ENCODE assay signal across 26 cellular contexts in the genomic region with DNA sequence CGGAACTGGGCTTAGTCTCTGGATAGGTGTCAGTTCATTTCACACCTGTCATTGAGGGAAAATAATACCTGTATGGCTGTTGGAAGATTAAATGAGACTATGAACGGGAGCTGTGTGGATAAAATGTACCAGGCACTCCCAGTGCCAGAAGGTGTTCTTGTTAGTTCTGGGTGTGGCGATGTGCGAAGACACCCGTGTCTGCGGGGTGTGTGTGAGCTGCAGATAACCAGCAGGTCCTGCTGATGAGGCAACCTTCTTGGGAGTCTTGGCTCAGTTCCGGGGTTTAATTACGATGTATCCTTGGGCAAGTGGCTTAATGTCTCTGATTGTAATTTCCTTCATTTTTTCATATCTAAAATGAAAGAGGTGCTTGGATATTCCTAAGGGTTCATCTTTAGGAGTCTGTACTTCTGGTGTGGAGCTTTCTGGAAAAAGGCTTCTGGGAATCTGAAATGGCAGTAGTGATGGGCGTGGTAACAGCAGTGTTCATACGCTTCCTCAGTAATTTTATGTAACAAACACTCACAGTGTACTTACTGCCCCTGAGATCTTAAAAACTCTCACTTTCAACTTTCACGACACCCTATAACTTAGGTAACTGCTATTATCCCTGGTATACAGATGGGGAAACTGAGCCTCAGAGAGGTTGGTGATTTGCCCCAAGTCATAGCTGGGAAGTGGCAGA. TPM values are rescaled to one million over a fixed set of nuclear protein-coding genes. Genes with fewer than 3 reads are reported as not detected.
DNase-seq lines count a peak whose midpoint lies in the region; ATAC-seq, FAIRE-seq and TF ChIP-seq lines count a peak whose summit lies in the region.
"Had no signal": no experiment of that assay in that cellular context is flagged by ENCODE, and none has a peak within 500 bp of the region (broad histone marks: within the 10 kb centered on the region; RNA-seq: fewer than 3 reads in every experiment).

No MANE protein-coding gene starts in this region.

- peak; percentile 14 for TF ChIP-seq EP300 in transverse colon (IDR thresholded peaks at IDR 0.05; ENCODE audit: low read depth)

- peak in 2 of 3 donors; percentile 79 to 88 for DNase-seq in Peyer's patch
- DNase-seq in breast epithelium (ENCODE audit: low spot score in 2 of 2), result peak in 1 of 2 donors; percentile 47
- no peak for DNase-seq in left lung
- peak; percentile 78 for DNase-seq in transverse colon
- no peak for DNase-seq in GM12892 (ENCODE audit: insufficient read length)
- DNase-seq in KBM-7, result no peak
- DNase-seq in NCI-H1436 treated with DMSO at 0.1 percent for 48 hours (lab: John Stamatoyannopoulos, UW), result no peak
- DNase-seq: activated CD4-positive, alpha-beta T cell treated with anti-CD3 and anti-CD28 coated beads for 36 hours; activated CD8-positive, alpha-beta memory T cell treated with anti-CD3 and anti-CD28 coated beads, Interleukin-2, amount 50 U/mL, for 48 hours; activated CD8-positive, alpha-beta T cell treated with anti-CD3 and anti-CD28 coated beads for 36 hours; activated naive CD4-positive, alpha-beta T cell treated with anti-CD3 and anti-CD28 coated beads, Interleukin-2, amount 10 ng/mL, durations not matched to agents 7 days and 5 days; amniotic stem cell; effector memory CD4-positive, alpha-beta T cell; foreskin melanocyte; IMR-90; lower lobe of right lung; NCI-H1694; NCI-H524; nephron progenitor cell; NK-92 treated with Interleukin-12 subunit alpha and Interleukin-12 subunit beta, amount 100 ng/mL, for 24 hours; PC-3 had no signal

- peaks cover 0 to 10% (median 0%) of the 10 kb centered on the region in 4 donors for H3K4me1 ChIP-seq in Peyer's patch
- H3K4me1 ChIP-seq in breast epithelium, result peaks cover 0 to 5% of the 10 kb centered on the region in 2 donors
- H3K4me1 ChIP-seq in left lung, result peaks cover 6 to 10% of the 10 kb centered on the region in 2 donors
- H3K4me1 ChIP-seq in transverse colon, result peaks cover 2 to 32% (median 9%) of the 10 kb centered on the region in 4 donors
- H3K4me1 ChIP-seq: lower lobe of right lung had no signal

- no peaks in the 10 kb centered on the region for H3K9me3 ChIP-seq in Peyer's patch
- no peaks in the 10 kb centered on the region for H3K9me3 ChIP-seq in breast epithelium
- H3K9me3 ChIP-seq in left lung, result no peaks in the 10 kb centered on the region
- H3K9me3 ChIP-seq in transverse colon, result no peaks in the 10 kb centered on the region
- H3K9me3 ChIP-seq: HAP-1, lower lobe of right lung had no signal

- H3K4me3 ChIP-seq in Peyer's patch (no peak overlapping the region), breast epithelium (no peak overlapping the region), left lung (no peak overlapping the region), transverse colon (no peak overlapping the region)
- H3K4me3 ChIP-seq: GM12878, HAP-1, lower lobe of right lung, SK-N-MC had no signal

- TF ChIP-seq CTCF in Peyer's patch (IDR thresholded peaks at IDR 0.05) (peak in 2 of 6 experiments; percentile 19 to 26), breast epithelium (IDR thresholded peaks at IDR 0.05) (no peak), left lung (IDR thresholded peaks at IDR 0.05) (no peak), transverse colon (IDR thresholded peaks at IDR 0.05) (no peak)

- FAIRE-seq in GM12892 (lab: Jason Lieb, UNC), result no peak
- FAIRE-seq: GM12878 had no signal

- H3K27me3 ChIP-seq in Peyer's patch (no peaks in the 10 kb centered on the region), breast epithelium (no peaks in the 10 kb centered on the region), left lung (no peaks in the 10 kb centered on the region), transverse colon (no peaks in the 10 kb centered on the region)

- TF ChIP-seq POLR2A in Peyer's patch (IDR thresholded peaks at IDR 0.05), result peak in 1 of 2 donors; percentile 75
- no peak for TF ChIP-seq POLR2A in breast epithelium (IDR thresholded peaks at IDR 0.05)
- peak; percentile 33 for TF ChIP-seq POLR2A in transverse colon (IDR thresholded peaks at IDR 0.05)
- TF ChIP-seq POLR2A in GM12892 (IDR thresholded peaks at IDR 0.05; ENCODE audit: low read depth, low read length), result no peak

- ATAC-seq in left lung, result peak; percentile 33
- ATAC-seq in GM21717 (IDR thresholded peaks at IDR 0.05; ENCODE audit: unreplicated experiment), result no peak
- ATAC-seq: activated CD4-positive, alpha-beta T cell treated with anti-CD3 and anti-CD28 coated beads for 36 hours; activated CD8-positive, alpha-beta T cell treated with anti-CD3 and anti-CD28 coated beads for 36 hours; GM12878; PC-3; stimulated activated effector memory CD8-positive, alpha-beta T cell treated with anti-CD3 and anti-CD28 coated beads, Interleukin-12 subunit alpha, Interleukin-12 subunit beta, amount 100 ng/mL, for 72 hours had no signal

- H3K36me3 ChIP-seq in Peyer's patch (no peaks in the 10 kb centered on the region), breast epithelium (no peaks in the 10 kb centered on the region), left lung (no peaks in the 10 kb centered on the region), transverse colon (no peaks in the 10 kb centered on the region)
- H3K36me3 ChIP-seq: HAP-1, lower lobe of right lung had no signal

- intact Hi-C loops in breast epithelium (cut with DNase I; ENCODE audit: low total_unique reads) (no loop called here), left lung (cut with DNase I) (no loop called here), transverse colon (cut with DNase I; ENCODE audit: low total_unique reads) (no loop called here)

- H3K27ac ChIP-seq in Peyer's patch (peak overlapping the region in 3 of 4 donors; percentile 71 to 88 (median 87)), breast epithelium (peak overlapping the region; percentile 48 to 57), left lung (no peak overlapping the region), transverse colon (peak overlapping the region; percentile 62 to 75 (median 68))
- H3K27ac ChIP-seq: lower lobe of right lung, SK-N-MC had no signal

- WGBS in transverse colon (ENCODE audit: low coverage in 1 of 2), 2 donors, result 56 to 68% methylated on average over 4 to 11 of the region's 11 CpGs

- in situ Hi-C loops in transverse colon (cut with MboI; ENCODE audit: low pct_ligation_motif_present in 1 of 4, low pct_unique_long_range_greater_than_20kb in 1 of 4, low sequenced_read_pairs in 3 of 4) (no loop called here), KBM-7 (cut with MboI; ENCODE audit: low pct_unique_long_range_greater_than_20kb, low sequenced_read_pairs) (no loop called here)

RNA-seq across cellular contexts. Expression of a gene that starts 35.0 kb away (rescaled TPM):
- total RNA-seq in Peyer's patch (100 to 1,000 TPM; 213 to 312 (median 277) TPM), breast epithelium (100 to 1,000 TPM in 2 of 3 donors, 10 to 100 TPM in 1; 26.2 to 162 (median 106) TPM), left lung (100 to 1,000 TPM; 109 to 159 TPM), transverse colon (100 to 1,000 TPM; 217 to 773 (median 305) TPM)
- 19.9 TPM for polyA plus RNA-seq in GM12892 (2012; ENCODE audit: missing spikeins)

Comparison
In these comparisons a context has a peak if more than half of its experiments do, and no peak if none do; other contexts are left out.
1. DNase-seq: peak in Peyer's patch (2 of 3) and transverse colon (single experiment); none in left lung (0 of 2), GM12892 (single experiment), KBM-7 (single experiment) and NCI-H1436 treated with DMSO at 0.1 percent for 48 hours (single experiment).
2. H3K27ac ChIP-seq: peak in Peyer's patch (3 of 4), breast epithelium (2 of 2) and transverse colon (4 of 4); none in left lung (0 of 2).